In genomic region chr5:154857534-154858250, GRCh38 we compare ENCODE assay signal across 1 cellular context.
TF ChIP-seq lines count a peak whose summit lies in the region.

No MANE protein-coding gene starts in this region.

TF ChIP-seq in HepG2, 621 proteins besides CTCF, POLR2A, EP300 and RAD21 (continued from another document and continues in another):
- TF ChIP-seq GLMP (CRISPR knock-in tag; IDR thresholded peaks at IDR 0.05; ENCODE audit: borderline replicate concordance) = no peak
- TF ChIP-seq ZNF142 (CRISPR knock-in tag; IDR thresholded peaks at IDR 0.05) = no peak
- no peak for TF ChIP-seq ZNF572 (CRISPR knock-in tag; IDR thresholded peaks at IDR 0.05)
- peak; percentile 57; the same call in 1 of the 2 replicates for TF ChIP-seq ZNF7 (CRISPR knock-in tag; IDR thresholded peaks at IDR 0.05)
- TF ChIP-seq DDIT3 (CRISPR knock-in tag; IDR thresholded peaks at IDR 0.05) = no peak
- no peak for TF ChIP-seq HNRNPUL1 (IDR thresholded peaks at IDR 0.05; ENCODE audit: low read depth, low read length)
- TF ChIP-seq ZNF597 (CRISPR knock-in tag; IDR thresholded peaks at IDR 0.05) = no peak
- TF ChIP-seq RERE (CRISPR knock-in tag; IDR thresholded peaks at IDR 0.05; ENCODE audit: low read depth) = no peak
- TF ChIP-seq RNF2 (conservative IDR thresholded peaks at IDR 0.05; ENCODE audit: low read depth) = no peak; the same call in 1 of the 2 replicates
- TF ChIP-seq ZNF75D (CRISPR knock-in tag; IDR thresholded peaks at IDR 0.05; ENCODE audit: borderline replicate concordance) = no peak
- no peak for TF ChIP-seq E2F5 (CRISPR knock-in tag; conservative IDR thresholded peaks at IDR 0.05)
- TF ChIP-seq NFRKB (IDR thresholded peaks at IDR 0.05) = no peak
- 0 out of 2 replicates have a peak, but pooled peaks have one; percentile 39 for TF ChIP-seq NFIC (IDR thresholded peaks at IDR 0.05; ENCODE audit: low read length)
- 0 out of 2 replicates have a peak, but pooled peaks have one; percentile 49 for TF ChIP-seq ZXDC (CRISPR knock-in tag; IDR thresholded peaks at IDR 0.05)
- peak; percentile 14; the same call in 1 of the 2 replicates for TF ChIP-seq SP4 (CRISPR knock-in tag; IDR thresholded peaks at IDR 0.05)
- TF ChIP-seq ZNF17 (CRISPR knock-in tag; IDR thresholded peaks at IDR 0.05) = no peak
- TF ChIP-seq ETV5 (CRISPR knock-in tag; IDR thresholded peaks at IDR 0.05; ENCODE audit: borderline replicate concordance) = 0 out of 2 replicates have a peak, but pooled peaks have one; percentile 34
- TF ChIP-seq NFAT5 (CRISPR knock-in tag; IDR thresholded peaks at IDR 0.05) = no peak
- no peak for TF ChIP-seq TRIM24 (CRISPR knock-in tag; IDR thresholded peaks at IDR 0.05)
- TF ChIP-seq ZNF343 (CRISPR knock-in tag; IDR thresholded peaks at IDR 0.05) = peak; percentile 23
- TF ChIP-seq UBTF (CRISPR knock-in tag; IDR thresholded peaks at IDR 0.05) = peak; percentile 84
- no peak for TF ChIP-seq ZNF557 (CRISPR knock-in tag; IDR thresholded peaks at IDR 0.05)
- TF ChIP-seq CREB1 (IDR thresholded peaks at IDR 0.05) = peak; percentile 54
- TF ChIP-seq CREB1 (CRISPR knock-in tag; IDR thresholded peaks at IDR 0.05) = peak; percentile 68
- peak; percentile 55; the same call in 1 of the 2 replicates for TF ChIP-seq ZNF232 (CRISPR knock-in tag; IDR thresholded peaks at IDR 0.05; ENCODE audit: borderline replicate concordance)
